ENCODE assay signal across 16 cellular contexts in genomic region chr3:64623125-64623524, GRCh38.
A peak's percentile ranks its signal among the peaks of the same experiment; 100 is the strongest.
DNase-seq lines count a peak whose midpoint lies in the region; FAIRE-seq and TF ChIP-seq lines count a peak whose summit lies in the region.
"Had no signal": no experiment of that assay in that cellular context is flagged by ENCODE, and none has a peak within 500 bp of the region (broad histone marks: within the 10 kb centered on the region; RNA-seq: fewer than 3 reads in every experiment).

No MANE protein-coding gene starts in this region.

- no peaks in the 10 kb centered on the region for H3K27me3 Mint-ChIP-seq in MCF 10A (ENCODE audit: insufficient read depth, unreplicated experiment)
- H3K27me3 Mint-ChIP-seq: CD8-positive, alpha-beta memory T cell had no signal

- dilution Hi-C loops in mammary epithelial cell (cut with HindIII; ENCODE audit: low sequenced_read_pairs): no loop called here

- H4K20me1 ChIP-seq in mammary epithelial cell (ENCODE audit: insufficient read depth, low read length): no peaks in the 10 kb centered on the region
- H4K20me1 ChIP-seq: BLaER1 had no signal

- no peak overlapping the region for H3K4me3 Mint-ChIP-seq in MCF 10A (ENCODE audit: unreplicated experiment)
- H3K4me3 Mint-ChIP-seq: CD8-positive, alpha-beta memory T cell; HFFc6 had no signal

- no peak overlapping the region for H2BK120ac ChIP-seq in mesenchymal stem cell (ENCODE audit: low read depth, low read length)

- H3K18ac ChIP-seq in mesenchymal stem cell (ENCODE audit: low read depth in 1 of 2, low read length in 2 of 2): no peak overlapping the region

- no peak overlapping the region for H3K14ac ChIP-seq in mesenchymal stem cell (ENCODE audit: low read length in 2 of 2)

- CTCF ChIA-PET in mammary epithelial cell (lab: Charles Lee; ENCODE audit: low non-redundant PET) (no interaction called here), MCF 10A (lab: Yijun Ruan, JAX) (interaction anchor here (1.1 kb wide), 1 partner anchor 32 kb away, joined by 3 read pairs; no protein-coding TSS in a partner anchor)

- H3K4me2 ChIP-seq in mammary epithelial cell (ENCODE audit: insufficient read depth, low read depth, low read length): no peak overlapping the region
- H3K4me2 ChIP-seq in mesenchymal stem cell (ENCODE audit: low read length, poor library complexity, severe bottlenecking): no peak overlapping the region
- H3K4me2 ChIP-seq: BLaER1 had no signal

- H3K4me1 ChIP-seq in mammary epithelial cell (ENCODE audit: insufficient read depth, low read length): no peaks in the 10 kb centered on the region
- peaks cover 2% of the 10 kb centered on the region for H3K4me1 ChIP-seq in mesenchymal stem cell (ENCODE audit: control insufficient read depth, insufficient read depth, low read depth, low read length)
- no peaks in the 10 kb centered on the region for H3K4me1 ChIP-seq in effector memory CD4-positive, alpha-beta T cell (ENCODE audit: control insufficient read depth, insufficient read depth, low read length, poor library complexity, severe bottlenecking)
- H3K4me1 ChIP-seq: BLaER1 had no signal

- H3K27ac ChIP-seq in mammary epithelial cell (ENCODE audit: insufficient read depth, low read depth, low read length) (no peak overlapping the region), mesenchymal stem cell (ENCODE audit: low read length, poor library complexity, severe bottlenecking) (no peak overlapping the region)
- H3K27ac ChIP-seq in effector memory CD4-positive, alpha-beta T cell (ENCODE audit: insufficient read depth, low read length, poor library complexity, severe bottlenecking): no peak overlapping the region
- H3K27ac ChIP-seq: 22Rv1, BLaER1 had no signal

- H3K36me3 ChIP-seq in mammary epithelial cell (ENCODE audit: insufficient read depth, low read length): no peaks in the 10 kb centered on the region
- peaks cover 0 to 3% of the 10 kb centered on the region in 2 experiments for H3K36me3 ChIP-seq in mesenchymal stem cell (ENCODE audit: control insufficient read depth in 1 of 2, insufficient read depth in 2 of 2, low read depth in 1 of 2, low read length in 2 of 2)
- no peaks in the 10 kb centered on the region for H3K36me3 ChIP-seq in effector memory CD4-positive, alpha-beta T cell (ENCODE audit: control insufficient read depth, insufficient read depth, low read length)
- H3K36me3 ChIP-seq: BLaER1 had no signal

- no peak overlapping the region for H3K4me3 ChIP-seq in mammary epithelial cell (replicated peaks in 1 of 3; ENCODE audit: insufficient read depth in 1 of 3, low read depth in 2 of 3, low read length in 3 of 3)
- H3K4me3 ChIP-seq in mesenchymal stem cell (ENCODE audit: insufficient read depth in 1 of 2, low read depth in 1 of 2, low read length in 2 of 2): no peak overlapping the region
- no peak overlapping the region for H3K4me3 ChIP-seq in effector memory CD4-positive, alpha-beta T cell (ENCODE audit: insufficient read depth, low read depth, low read length, poor library complexity, severe bottlenecking)
- H3K4me3 ChIP-seq: BLaER1 had no signal

- TF ChIP-seq POLR2A in GM12892 (IDR thresholded peaks at IDR 0.05; ENCODE audit: low read depth, low read length): no peak

- in situ Hi-C loops in mammary epithelial cell (cut with MboI; ENCODE audit: low sequenced_read_pairs in 2 of 2): no loop called here

- H3K4me1 Mint-ChIP-seq in MCF 10A (ENCODE audit: insufficient read depth, unreplicated experiment): no peaks in the 10 kb centered on the region
- H3K4me1 Mint-ChIP-seq: CD8-positive, alpha-beta memory T cell had no signal

- no peak overlapping the region for H2AK5ac ChIP-seq in mesenchymal stem cell (ENCODE audit: low read length, severe bottlenecking)

- H3K9ac ChIP-seq in mammary epithelial cell (ENCODE audit: insufficient read depth, low read length): no peak overlapping the region
- H3K9ac ChIP-seq in mesenchymal stem cell (ENCODE audit: low read length): no peak overlapping the region
- H3K9ac ChIP-seq: BLaER1 had no signal

- H3K79me1 ChIP-seq in mesenchymal stem cell (replicated peaks; ENCODE audit: low read length, poor library complexity, severe bottlenecking): no peaks in the 10 kb centered on the region

- no peaks in the 10 kb centered on the region for H3K79me2 ChIP-seq in mammary epithelial cell (ENCODE audit: insufficient read depth, low read length)

- H3K27me3 ChIP-seq in mammary epithelial cell (ENCODE audit: insufficient read depth, low read length): no peaks in the 10 kb centered on the region
- H3K27me3 ChIP-seq in mesenchymal stem cell (ENCODE audit: control insufficient read depth in 1 of 2, insufficient read depth in 1 of 2, low read length in 2 of 2): no peaks in the 10 kb centered on the region
- no peaks in the 10 kb centered on the region for H3K27me3 ChIP-seq in effector memory CD4-positive, alpha-beta T cell (replicated peaks; ENCODE audit: control insufficient read depth, insufficient read depth, low read length, poor library complexity, severe bottlenecking)
- H3K27me3 ChIP-seq: BLaER1 had no signal

- no peaks in the 10 kb centered on the region for H3K36me3 Mint-ChIP-seq in MCF 10A (ENCODE audit: insufficient read depth, unreplicated experiment)

- DNase-seq in mammary epithelial cell: peak; percentile 1
- no peak for DNase-seq in MCF 10A (ENCODE audit: unreplicated experiment)
- peak; percentile 72 for DNase-seq in amniotic epithelial cell (ENCODE audit: low read depth)
- no peak for DNase-seq in mesenchymal stem cell
- DNase-seq in GM12892 (ENCODE audit: insufficient read length): no peak
- DNase-seq in effector memory CD4-positive, alpha-beta T cell: no peak
- no peak for DNase-seq in cerebellar cortex (ENCODE audit: low spot score)
- DNase-seq: AML-193; Caco-2; CD8-positive, alpha-beta memory T cell; DMS53; GF-D8; HCEC 1CT; HFFc6 had no signal

- H3K9me3 Mint-ChIP-seq in MCF 10A (ENCODE audit: unreplicated experiment): no peaks in the 10 kb centered on the region
- H3K9me3 Mint-ChIP-seq: HFFc6 had no signal

- intact Hi-C loops in mammary epithelial cell (cut with micrococcal nuclease): no loop called here
- intact Hi-C loops in MCF 10A (cut with micrococcal nuclease): no loop called here

- no peak overlapping the region for H3K4ac ChIP-seq in mesenchymal stem cell (ENCODE audit: low read depth in 1 of 2, low read length in 2 of 2)

- H3K9me3 ChIP-seq in mammary epithelial cell (replicated peaks; ENCODE audit: insufficient read depth, low read length) (no peaks in the 10 kb centered on the region), mesenchymal stem cell (ENCODE audit: control insufficient read depth, low read length) (no peaks in the 10 kb centered on the region)
- H3K9me3 ChIP-seq in effector memory CD4-positive, alpha-beta T cell (ENCODE audit: control insufficient read depth, low read length): peaks cover 5% of the 10 kb centered on the region
- H3K9me3 ChIP-seq: Caco-2 had no signal

- no peak for FAIRE-seq in GM12892 (lab: Jason Lieb, UNC)

- POLR2A ChIA-PET in MCF 10A (lab: Yijun Ruan, JAX): no interaction called here

- H2AFZ ChIP-seq in mammary epithelial cell (ENCODE audit: low read depth, low read length): no peak overlapping the region
- no peak overlapping the region for H2AFZ ChIP-seq in mesenchymal stem cell (ENCODE audit: low read depth, low read length)

- peak overlapping the region; percentile 18 for H4K91ac ChIP-seq in mesenchymal stem cell (ENCODE audit: low read length)

- TF ChIP-seq CTCF in mammary epithelial cell (conservative IDR thresholded peaks at IDR 0.05 in 1 of 2, IDR thresholded peaks at IDR 0.05 in 1 of 2; ENCODE audit: extremely low read depth in 1 of 2, insufficient read depth in 1 of 2, low read depth in 1 of 2, low read length in 2 of 2): no peak
- no peak for TF ChIP-seq CTCF in MCF 10A (IDR thresholded peaks at IDR 0.05; ENCODE audit: unreplicated experiment)

- H2BK15ac ChIP-seq in mesenchymal stem cell (ENCODE audit: low read depth, poor library complexity, severe bottlenecking): no peak overlapping the region

- no peak overlapping the region for H3K23ac ChIP-seq in mesenchymal stem cell (ENCODE audit: low read length in 2 of 2)

- peak overlapping the region in 1 of 2 experiments; percentile 3 for H2BK12ac ChIP-seq in mesenchymal stem cell (ENCODE audit: low read length in 2 of 2)

- WGBS in mammary epithelial cell (ENCODE audit: low coverage, missing lambda C conversion rate): 79% methylated on average over 2 of the region's 2 CpGs
- 50% methylated on average over 1 of the region's 2 CpGs for WGBS in mesenchymal stem cell

- H3K27ac Mint-ChIP-seq in MCF 10A (ENCODE audit: low read depth, unreplicated experiment): no peak overlapping the region
- H3K27ac Mint-ChIP-seq: CD8-positive, alpha-beta memory T cell; HFFc6 had no signal

- H4K8ac ChIP-seq in mesenchymal stem cell (ENCODE audit: low read length): no peak overlapping the region

- H2BK5ac ChIP-seq in mesenchymal stem cell (ENCODE audit: low read depth, low read length, poor library complexity, severe bottlenecking): no peak overlapping the region

- BruUV-seq in mammary epithelial cell (replicated peaks; lab: Mats Ljungman, UMichigan) (no TSS peak), MCF 10A (replicated peaks; lab: Mats Ljungman, UMichigan) (no TSS peak)

Comparison
In these comparisons a context has a peak if more than half of its experiments do, and no peak if none do; other contexts are left out.
1. DNase-seq: peak in mammary epithelial cell (single experiment) and amniotic epithelial cell (single experiment); none in MCF 10A (single experiment), mesenchymal stem cell (single experiment), GM12892 (single experiment), effector memory CD4-positive, alpha-beta T cell (0 of 3) and cerebellar cortex (single experiment).